2 cellular contexts compared by ENCODE assay signal in the genomic region with DNA sequence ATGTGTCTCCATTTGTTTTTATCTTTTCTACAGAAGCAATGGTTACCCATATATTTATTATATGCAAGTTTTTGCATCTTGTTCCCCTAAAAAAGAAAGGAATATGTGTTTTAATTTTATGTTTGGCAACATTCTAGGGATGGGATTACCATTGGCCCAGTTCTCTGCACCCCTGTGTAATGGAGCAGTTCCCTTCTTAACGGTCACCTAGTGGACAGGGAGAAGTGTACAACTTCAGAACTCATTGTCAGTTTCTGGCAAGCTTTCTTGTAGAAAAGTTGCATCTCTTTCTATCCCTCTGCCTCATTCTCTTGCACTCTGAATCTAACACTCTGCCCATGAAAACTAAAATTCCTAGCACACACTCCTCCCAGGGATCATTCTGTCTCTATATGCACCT.
TF ChIP-seq lines count a peak whose summit lies in the region.

No MANE protein-coding gene starts in this region.

TF ChIP-seq in A549, 52 proteins besides CTCF, POLR2A, EP300 and RAD21 (continued from another document):
- TF ChIP-seq CEBPB (IDR thresholded peaks at IDR 0.05) (no peak), JUN (IDR thresholded peaks at IDR 0.05) (no peak), CBX8 (IDR thresholded peaks at IDR 0.05) (no peak), NFE2L2 (conservative IDR thresholded peaks at IDR 0.05; ENCODE audit: low read length) (no peak), MAFK (IDR thresholded peaks at IDR 0.05; ENCODE audit: partially characterized antibody) (no peak), ZSCAN20 (CRISPR knock-in tag; IDR thresholded peaks at IDR 0.05) (no peak), FOXS1 (CRISPR knock-in tag; IDR thresholded peaks at IDR 0.05) (no peak)
- TF ChIP-seq, protein P1, sequence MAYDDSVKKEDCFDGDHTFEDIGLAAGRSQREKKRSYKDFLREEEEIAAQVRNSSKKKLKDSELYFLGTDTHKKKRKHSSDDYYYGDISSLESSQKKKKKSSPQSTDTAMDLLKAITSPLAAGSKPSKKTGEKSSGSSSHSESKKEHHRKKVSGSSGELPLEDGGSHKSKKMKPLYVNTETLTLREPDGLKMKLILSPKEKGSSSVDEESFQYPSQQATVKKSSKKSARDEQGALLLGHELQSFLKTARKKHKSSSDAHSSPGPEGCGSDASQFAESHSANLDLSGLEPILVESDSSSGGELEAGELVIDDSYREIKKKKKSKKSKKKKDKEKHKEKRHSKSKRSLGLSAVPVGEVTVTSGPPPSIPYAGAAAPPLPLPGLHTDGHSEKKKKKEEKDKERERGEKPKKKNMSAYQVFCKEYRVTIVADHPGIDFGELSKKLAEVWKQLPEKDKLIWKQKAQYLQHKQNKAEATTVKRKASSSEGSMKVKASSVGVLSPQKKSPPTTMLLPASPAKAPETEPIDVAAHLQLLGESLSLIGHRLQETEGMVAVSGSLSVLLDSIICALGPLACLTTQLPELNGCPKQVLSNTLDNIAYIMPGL (CRISPR knock-in tag; IDR thresholded peaks at IDR 0.05; ENCODE audit: borderline replicate concordance): no peak
- TF ChIP-seq, protein P2, sequence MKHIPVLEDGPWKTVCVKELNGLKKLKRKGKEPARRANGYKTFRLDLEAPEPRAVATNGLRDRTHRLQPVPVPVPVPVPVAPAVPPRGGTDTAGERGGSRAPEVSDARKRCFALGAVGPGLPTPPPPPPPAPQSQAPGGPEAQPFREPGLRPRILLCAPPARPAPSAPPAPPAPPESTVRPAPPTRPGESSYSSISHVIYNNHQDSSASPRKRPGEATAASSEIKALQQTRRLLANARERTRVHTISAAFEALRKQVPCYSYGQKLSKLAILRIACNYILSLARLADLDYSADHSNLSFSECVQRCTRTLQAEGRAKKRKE (CRISPR knock-in tag; IDR thresholded peaks at IDR 0.05; ENCODE audit: low read depth): no peak
- TF ChIP-seq, protein P3, sequence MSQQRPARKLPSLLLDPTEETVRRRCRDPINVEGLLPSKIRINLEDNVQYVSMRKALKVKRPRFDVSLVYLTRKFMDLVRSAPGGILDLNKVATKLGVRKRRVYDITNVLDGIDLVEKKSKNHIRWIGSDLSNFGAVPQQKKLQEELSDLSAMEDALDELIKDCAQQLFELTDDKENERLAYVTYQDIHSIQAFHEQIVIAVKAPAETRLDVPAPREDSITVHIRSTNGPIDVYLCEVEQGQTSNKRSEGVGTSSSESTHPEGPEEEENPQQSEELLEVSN (IDR thresholded peaks at IDR 0.05; ENCODE audit: borderline replicate concordance, low read depth): no peak

TF ChIP-seq in H1, 55 proteins besides CTCF, POLR2A, EP300 and RAD21 (continued from another document):
- TF ChIP-seq SAP30 (IDR thresholded peaks at IDR 0.05; ENCODE audit: insufficient read depth, insufficient replicate concordance, low read length) (no peak), SIN3A (conservative IDR thresholded peaks at IDR 0.05 in 1 of 2, IDR thresholded peaks at IDR 0.05 in 1 of 2; ENCODE audit: low read depth in 1 of 2, low read length in 2 of 2) (no peak), SIRT6 (IDR thresholded peaks at IDR 0.05; ENCODE audit: low read length) (no peak)
TF ChIP-seq in H1: peak in this region for 0.
